Comparison of ENCODE assay signal across 15 cellular contexts in genomic region chr7:157586426-157586955, GRCh38.
DNase-seq lines count a peak whose midpoint lies in the region; ATAC-seq and TF ChIP-seq lines count a peak whose summit lies in the region.
"Had no signal": no experiment of that assay in that cellular context is flagged by ENCODE, and none has a peak within 500 bp of the region (broad histone marks: within the 10 kb centered on the region; RNA-seq: fewer than 3 reads in every experiment).

No MANE protein-coding gene starts in this region.

- H3K4me1 Mint-ChIP-seq in natural killer cell treated with Interleukin-12 subunit alpha and Interleukin-12 subunit beta and Interleukin-15 and Interleukin-18, amount 100 ng/mL, for 72 hours (ENCODE audit: low read depth in 2 of 2) = peaks cover 0 to under 1% of the 10 kb centered on the region in 2 donors
- peaks cover 0 to 4% of the 10 kb centered on the region in 2 donors for H3K4me1 Mint-ChIP-seq in natural killer cell
- H3K4me1 Mint-ChIP-seq in chondrocyte (ENCODE audit: low read depth) = no peaks in the 10 kb centered on the region
- H3K4me1 Mint-ChIP-seq in neural progenitor cell = peaks cover 35% of the 10 kb centered on the region
- H3K4me1 Mint-ChIP-seq: GM23338 had no signal

- H3K27ac ChIP-seq in neural progenitor cell (no peak overlapping the region), right cardiac atrium (ENCODE audit: low read length) (no peak overlapping the region)
- H3K27ac ChIP-seq: 22Rv1, A549 had no signal

- H3K36me3 Mint-ChIP-seq in natural killer cell treated with Interleukin-12 subunit alpha and Interleukin-12 subunit beta and Interleukin-15 and Interleukin-18, amount 100 ng/mL, for 72 hours = no peaks in the 10 kb centered on the region
- H3K36me3 Mint-ChIP-seq in natural killer cell = no peaks in the 10 kb centered on the region
- H3K36me3 Mint-ChIP-seq in chondrocyte (ENCODE audit: low read depth) = no peaks in the 10 kb centered on the region
- H3K36me3 Mint-ChIP-seq in neural progenitor cell = peaks cover 43% of the 10 kb centered on the region
- H3K36me3 Mint-ChIP-seq: CD8-positive, alpha-beta T cell had no signal

- no peaks in the 10 kb centered on the region for H3K79me2 ChIP-seq in neural progenitor cell (ENCODE audit: low read depth)

- no peaks in the 10 kb centered on the region for H3K36me3 ChIP-seq in neural progenitor cell

- no peaks in the 10 kb centered on the region for H3F3A ChIP-seq in neural progenitor cell (ENCODE audit: low read depth)

- ATAC-seq in natural killer cell treated with Interleukin-12 subunit alpha and Interleukin-12 subunit beta and Interleukin-15 and Interleukin-18, amount 100 ng/mL, for 72 hours = no peak
- ATAC-seq in natural killer cell (no peak), right cardiac atrium (no peak)
- ATAC-seq: CD8-positive, alpha-beta T cell; GM23338 had no signal

- H4K20me1 ChIP-seq in neural progenitor cell (ENCODE audit: low read depth) = no peaks in the 10 kb centered on the region

- no peak overlapping the region for H3K4me3 ChIP-seq in neural progenitor cell
- H3K4me3 ChIP-seq in right cardiac atrium (ENCODE audit: low read length) = no peak overlapping the region
- H3K4me3 ChIP-seq: A549, GM23338 had no signal

- H3K4me1 ChIP-seq in neural progenitor cell = peaks cover 12% of the 10 kb centered on the region
- H3K4me1 ChIP-seq in right cardiac atrium (ENCODE audit: control insufficient read depth, insufficient read depth, low read length) = no peaks in the 10 kb centered on the region
- H3K4me1 ChIP-seq: A549 had no signal

- peaks cover 36 to 48% of the 10 kb centered on the region in 2 donors for H3K27me3 Mint-ChIP-seq in natural killer cell treated with Interleukin-12 subunit alpha and Interleukin-12 subunit beta and Interleukin-15 and Interleukin-18, amount 100 ng/mL, for 72 hours
- H3K27me3 Mint-ChIP-seq in natural killer cell (ENCODE audit: low read depth in 2 of 2) = peaks cover 47 to 49% of the 10 kb centered on the region in 2 donors
- H3K27me3 Mint-ChIP-seq in chondrocyte (ENCODE audit: low read depth) = peaks cover 25% of the 10 kb centered on the region
- H3K27me3 Mint-ChIP-seq in neural progenitor cell (ENCODE audit: insufficient read depth, low read depth) = peaks cover 9% of the 10 kb centered on the region

- no peak overlapping the region for H2AFZ ChIP-seq in neural progenitor cell (replicated peaks)
- H2AFZ ChIP-seq: GM23338 had no signal

- H3K27ac Mint-ChIP-seq in natural killer cell treated with Interleukin-12 subunit alpha and Interleukin-12 subunit beta and Interleukin-15 and Interleukin-18, amount 100 ng/mL, for 72 hours = no peak overlapping the region
- H3K27ac Mint-ChIP-seq in natural killer cell (no peak overlapping the region), chondrocyte (ENCODE audit: unreplicated experiment) (no peak overlapping the region), neural progenitor cell (peak overlapping the region; percentile 69)
- H3K27ac Mint-ChIP-seq: CD8-positive, alpha-beta T cell; GM23338 had no signal

- H3K9me3 ChIP-seq in neural progenitor cell (ENCODE audit: low read depth) (no peaks in the 10 kb centered on the region), right cardiac atrium (ENCODE audit: control insufficient read depth, low read length) (no peaks in the 10 kb centered on the region)
- H3K9me3 ChIP-seq: A549 had no signal

- no peak overlapping the region for H3K9ac ChIP-seq in neural progenitor cell

- H3K4me2 ChIP-seq in neural progenitor cell = no peak overlapping the region
- H3K4me2 ChIP-seq: A549, GM23338 had no signal

- TF ChIP-seq CTCF in natural killer cell (IDR thresholded peaks at IDR 0.05) (no peak), chondrocyte (IDR thresholded peaks at IDR 0.05) (no peak), neural progenitor cell (IDR thresholded peaks at IDR 0.05) (no peak)

- no peak overlapping the region for H3K4me3 Mint-ChIP-seq in natural killer cell treated with Interleukin-12 subunit alpha and Interleukin-12 subunit beta and Interleukin-15 and Interleukin-18, amount 100 ng/mL, for 72 hours
- H3K4me3 Mint-ChIP-seq in natural killer cell (no peak overlapping the region), chondrocyte (ENCODE audit: unreplicated experiment) (no peak overlapping the region), neural progenitor cell (no peak overlapping the region)
- H3K4me3 Mint-ChIP-seq: GM23338 had no signal

- H3K9me3 Mint-ChIP-seq in natural killer cell treated with Interleukin-12 subunit alpha and Interleukin-12 subunit beta and Interleukin-15 and Interleukin-18, amount 100 ng/mL, for 72 hours = no peaks in the 10 kb centered on the region
- H3K9me3 Mint-ChIP-seq in natural killer cell = no peaks in the 10 kb centered on the region
- no peaks in the 10 kb centered on the region for H3K9me3 Mint-ChIP-seq in chondrocyte (ENCODE audit: low read depth)
- no peaks in the 10 kb centered on the region for H3K9me3 Mint-ChIP-seq in neural progenitor cell
- H3K9me3 Mint-ChIP-seq: CD8-positive, alpha-beta T cell had no signal

- intact Hi-C loops in natural killer cell (cut with micrococcal nuclease) = no loop called here
- intact Hi-C loops in right cardiac atrium (cut with DNase I) = no loop called here

- H3K27me3 ChIP-seq in neural progenitor cell (peaks cover 95% of the 10 kb centered on the region), right cardiac atrium (ENCODE audit: control insufficient read depth, insufficient read depth) (no peaks in the 10 kb centered on the region)

- DNase-seq in natural killer cell treated with Interleukin-12 subunit alpha and Interleukin-12 subunit beta and Interleukin-15 and Interleukin-18, amount 100 ng/mL, for 72 hours (ENCODE audit: low spot score) = peak; percentile 44
- DNase-seq in natural killer cell = no peak
- DNase-seq in chondrocyte (ENCODE audit: low spot score) = peak; percentile 71
- no peak for DNase-seq in neural progenitor cell (ENCODE audit: low spot score)
- DNase-seq in right cardiac atrium = no peak
- DNase-seq in activated CD4-positive, alpha-beta T cell treated with anti-CD3 and anti-CD28 coated beads for 48 hours = no peak
- DNase-seq in COR-L47 (lab: John Stamatoyannopoulos, UW) = no peak
- DNase-seq: AML-193; CD8-positive, alpha-beta T cell; DMS 273 treated with DMSO at 0.1 percent for 48 hours; DMS53; HCEC 1CT had no signal

- WGBS in right cardiac atrium = 91% methylated on average over 15 of the region's 15 CpGs

Comparison
In these comparisons a context has a peak if more than half of its experiments do, and no peak if none do; other contexts are left out.
1. DNase-seq: peak in natural killer cell treated with Interleukin-12 subunit alpha and Interleukin-12 subunit beta and Interleukin-15 and Interleukin-18, amount 100 ng/mL, for 72 hours (single experiment) and chondrocyte (single experiment); none in natural killer cell (single experiment), neural progenitor cell (single experiment), right cardiac atrium (0 of 3), activated CD4-positive, alpha-beta T cell treated with anti-CD3 and anti-CD28 coated beads for 48 hours (single experiment) and COR-L47 (single experiment).